Comparison of ENCODE assay signal across 15 cellular contexts in genomic region chr6:17831135-17831534, GRCh38.
DNase-seq lines count a peak whose midpoint lies in the region; ATAC-seq and TF ChIP-seq lines count a peak whose summit lies in the region.
"Had no signal": no experiment of that assay in that cellular context is flagged by ENCODE, and none has a peak within 500 bp of the region (broad histone marks: within the 10 kb centered on the region; RNA-seq: fewer than 3 reads in every experiment).

No MANE protein-coding gene starts in this region.

- CTCF ChIA-PET in mammary epithelial cell (lab: Charles Lee; ENCODE audit: low non-redundant PET): no interaction called here

- no peak for TF ChIP-seq POLR2A in heart left ventricle (IDR thresholded peaks at IDR 0.05)

- 33 to 57% (median 35%) methylated on average over 4 of the region's 4 CpGs for WGBS in heart left ventricle, 4 donors
- WGBS in mammary epithelial cell (ENCODE audit: low coverage, missing lambda C conversion rate): 65% methylated on average over 4 of the region's 4 CpGs
- 39% methylated on average over 4 of the region's 4 CpGs for WGBS in right cardiac atrium

- H2AFZ ChIP-seq in mammary epithelial cell (ENCODE audit: low read depth, low read length): no peak overlapping the region

- H3K9ac ChIP-seq in mammary epithelial cell (ENCODE audit: insufficient read depth, low read length): no peak overlapping the region

- H4K20me1 ChIP-seq in mammary epithelial cell (ENCODE audit: insufficient read depth, low read length): no peaks in the 10 kb centered on the region

- H3K27ac ChIP-seq in heart left ventricle: peak overlapping the region in 7 of 12 donors; percentile 4 to 64 (median 27)
- H3K27ac ChIP-seq in mammary epithelial cell (ENCODE audit: insufficient read depth, low read depth, low read length): no peak overlapping the region
- H3K27ac ChIP-seq in right cardiac atrium (ENCODE audit: low read length): no peak overlapping the region
- H3K27ac ChIP-seq in tibial artery: peak overlapping the region; percentile 21 to 30

- no TSS peak for BruUV-seq in mammary epithelial cell (replicated peaks; lab: Mats Ljungman, UMichigan)

- no peaks in the 10 kb centered on the region for H3K79me2 ChIP-seq in mammary epithelial cell (ENCODE audit: insufficient read depth, low read length)

- no peak overlapping the region for H3K4me2 ChIP-seq in mammary epithelial cell (ENCODE audit: insufficient read depth, low read depth, low read length)

- dilution Hi-C loops in mammary epithelial cell (cut with HindIII; ENCODE audit: low sequenced_read_pairs): no loop called here

- ATAC-seq in heart left ventricle (peak; percentile 80 to 92 (median 90)), Right ventricle myocardium inferior (no peak), right cardiac atrium (peak; percentile 71 to 92), omental fat pad (ENCODE audit: low FRiP score) (no peak)
- ATAC-seq: activated CD4-positive, CD25-positive, alpha-beta regulatory T cell treated with anti-CD3 and anti-CD28 coated beads, Interleukin-2, amount 50 U/mL, for 24 hours; activated T-cell treated with anti-CD3 and anti-CD28 coated beads, Interleukin-2, amount 50 U/mL, for 72 hours had no signal

- in situ Hi-C loops in mammary epithelial cell (cut with MboI; ENCODE audit: low sequenced_read_pairs in 2 of 2): no loop called here

- H3K27me3 ChIP-seq in heart left ventricle (no peaks in the 10 kb centered on the region), mammary epithelial cell (ENCODE audit: insufficient read depth, low read length) (no peaks in the 10 kb centered on the region), right cardiac atrium (ENCODE audit: control insufficient read depth, insufficient read depth) (no peaks in the 10 kb centered on the region), tibial artery (no peaks in the 10 kb centered on the region)

- H3K4me3 ChIP-seq in heart left ventricle (no peak overlapping the region), mammary epithelial cell (replicated peaks in 1 of 3; ENCODE audit: insufficient read depth in 1 of 3, low read depth in 2 of 3, low read length in 3 of 3) (no peak overlapping the region), right cardiac atrium (ENCODE audit: low read length) (no peak overlapping the region), tibial artery (no peak overlapping the region)

- TF ChIP-seq CTCF in heart left ventricle (IDR thresholded peaks at IDR 0.05): no peak
- TF ChIP-seq CTCF in mammary epithelial cell (conservative IDR thresholded peaks at IDR 0.05 in 1 of 2, IDR thresholded peaks at IDR 0.05 in 1 of 2; ENCODE audit: extremely low read depth in 1 of 2, insufficient read depth in 1 of 2, low read depth in 1 of 2, low read length in 2 of 2): no peak
- no peak for TF ChIP-seq CTCF in tibial artery (IDR thresholded peaks at IDR 0.05)
- no peak for TF ChIP-seq CTCF in omental fat pad (IDR thresholded peaks at IDR 0.05)

- H3K36me3 ChIP-seq in heart left ventricle (peaks cover 0 to 97% (median 80%) of the 10 kb centered on the region in 9 donors), mammary epithelial cell (ENCODE audit: insufficient read depth, low read length) (peaks cover 31% of the 10 kb centered on the region), tibial artery (peaks cover 51 to 70% (median 70%) of the 10 kb centered on the region in 3 donors)

- H3K4me1 ChIP-seq in heart left ventricle: peaks cover 0 to 23% (median 8%) of the 10 kb centered on the region in 12 donors
- H3K4me1 ChIP-seq in mammary epithelial cell (ENCODE audit: insufficient read depth, low read length): no peaks in the 10 kb centered on the region
- H3K4me1 ChIP-seq in right cardiac atrium (ENCODE audit: control insufficient read depth, insufficient read depth, low read length): peaks cover 2% of the 10 kb centered on the region
- H3K4me1 ChIP-seq in tibial artery: no peaks in the 10 kb centered on the region

- H3K9me3 ChIP-seq in heart left ventricle (no peaks in the 10 kb centered on the region), mammary epithelial cell (replicated peaks; ENCODE audit: insufficient read depth, low read length) (no peaks in the 10 kb centered on the region), right cardiac atrium (ENCODE audit: control insufficient read depth, low read length) (no peaks in the 10 kb centered on the region), tibial artery (no peaks in the 10 kb centered on the region)

- DNase-seq in heart left ventricle (peak in 3 of 5 donors; percentile 25 to 44 (median 44)), Right ventricle myocardium inferior (ENCODE audit: missing footprints) (no peak), mammary epithelial cell (peak; percentile 35), right cardiac atrium (no peak), tibial artery (no peak), SHP77 treated with DMSO at 0.1 percent for 48 hours (lab: John Stamatoyannopoulos, UW) (no peak), D341Med (ENCODE audit: low spot score) (no peak), omental fat pad (ENCODE audit: low spot score) (no peak)
- DNase-seq: activated T-cell treated with anti-CD3 and anti-CD28 coated beads, Interleukin-2, amount 50 U/mL, for 72 hours; DND-41; glutamatergic neuron; NCI-H1436; NCI-H748 treated with DMSO at 0.1 percent for 48 hours; retina had no signal

- intact Hi-C loops in heart left ventricle (cut with DNase I) (loop anchor here in 7 of 10 donors (5.0 to 10.0 kb wide), 4 partner anchors 154 to 296 kb away; partner anchors contain the start of genes KIF13A (in 5 of the 7) and NHLRC1 (in 3 of the 7)), Right ventricle myocardium inferior (cut with DNase I) (loop anchor here (10.0 kb wide), 1 partner anchor 154 kb away; the partner anchor contains the start of gene KIF13A), mammary epithelial cell (cut with micrococcal nuclease) (no loop called here), right cardiac atrium (cut with DNase I) (loop anchor here (5.0 to 10.0 kb wide), 3 partner anchors 154 to 294 kb away; partner anchors contain the start of genes NHLRC1 (in 4 of the 4) and KIF13A (in 1 of the 4)), tibial artery (cut with DNase I; ENCODE audit: low total_unique reads) (no loop called here)

Comparison
In these comparisons a context has a peak if more than half of its experiments do, and no peak if none do; other contexts are left out.
1. ATAC-seq: peak in heart left ventricle (4 of 4) and right cardiac atrium (2 of 2); none in Right ventricle myocardium inferior (single experiment) and omental fat pad (single experiment).
2. DNase-seq: peak in heart left ventricle (3 of 5) and mammary epithelial cell (single experiment); none in Right ventricle myocardium inferior (single experiment), right cardiac atrium (0 of 3), tibial artery (0 of 2), SHP77 treated with DMSO at 0.1 percent for 48 hours (single experiment), D341Med (single experiment) and omental fat pad (single experiment).
3. H3K27ac ChIP-seq: peak in heart left ventricle (7 of 12) and tibial artery (2 of 2); none in mammary epithelial cell (single experiment) and right cardiac atrium (single experiment).
4. intact Hi-C loops: an anchor here in heart left ventricle (5.0 to 10.0 kb wide), Right ventricle myocardium inferior (10.0 kb wide) and right cardiac atrium (5.0 to 10.0 kb wide); none called in mammary epithelial cell and tibial artery.